Comparison of ENCODE assay signal across 15 cellular contexts in genomic region chr11:112689851-112690250, GRCh38.
A peak's percentile ranks its signal among the peaks of the same experiment; 100 is the strongest.
DNase-seq lines count a peak whose midpoint lies in the region; ATAC-seq lines count a peak whose summit lies in the region.
"Had no signal": no experiment of that assay in that cellular context is flagged by ENCODE, and none has a peak within 500 bp of the region (broad histone marks: within the 10 kb centered on the region; RNA-seq: fewer than 3 reads in every experiment).

No MANE protein-coding gene starts in this region.

- no peak for ATAC-seq in HG03196 (IDR thresholded peaks at IDR 0.05; ENCODE audit: unreplicated experiment)
- ATAC-seq in GM19467 (IDR thresholded peaks at IDR 0.05; ENCODE audit: unreplicated experiment), result no peak
- ATAC-seq in HG02852 (IDR thresholded peaks at IDR 0.05; ENCODE audit: unreplicated experiment), result no peak
- ATAC-seq in HG03520 (IDR thresholded peaks at IDR 0.05; ENCODE audit: unreplicated experiment), result no peak
- ATAC-seq: GM23338 had no signal

- DNase-seq in NCI-H345 (lab: John Stamatoyannopoulos, UW) (peak; percentile 13), NCI-H345 treated with DMSO at 0.1 percent for 48 hours (lab: John Stamatoyannopoulos, UW; ENCODE audit: unreplicated experiment) (no peak), NCI-H2107 treated with DMSO at 0.1 percent for 48 hours (lab: John Stamatoyannopoulos, UW; ENCODE audit: unreplicated experiment) (peak; percentile 45), SK-N-DZ (ENCODE audit: low spot score) (peak; percentile 73)
- DNase-seq: CD4-positive, alpha-beta T cell; CD8-positive, alpha-beta memory T cell; DMS 273 treated with DMSO at 0.1 percent for 48 hours; DMS79; EL; HFFc6 had no signal
